7 cellular contexts compared by ENCODE assay signal in the genomic region with DNA sequence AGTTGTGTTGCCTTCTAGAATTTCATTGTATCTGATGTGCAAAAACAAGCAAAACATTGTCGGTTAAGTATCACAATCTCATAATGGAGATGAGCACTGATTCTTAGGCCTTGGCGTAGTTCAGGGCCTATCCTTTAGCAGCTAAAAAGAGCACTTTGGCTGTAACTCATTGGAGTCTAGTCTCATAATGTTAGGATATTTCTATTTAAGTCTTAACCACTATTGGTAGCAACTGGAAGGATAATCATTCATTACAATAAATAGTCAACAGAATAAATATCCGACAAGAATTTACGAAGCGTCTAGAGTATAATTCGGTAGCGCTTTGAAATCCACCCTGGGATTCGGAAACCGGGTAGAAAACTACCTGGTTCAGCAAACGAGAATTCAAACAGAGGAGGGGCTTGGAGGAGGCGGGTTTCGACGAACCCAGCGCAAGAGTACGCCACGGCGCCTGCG. TPM values are rescaled to one million over a fixed set of nuclear protein-coding genes. Genes with fewer than 3 reads are reported as not detected.
DNase-seq lines count a peak whose midpoint lies in the region; ATAC-seq and TF ChIP-seq lines count a peak whose summit lies in the region.

No MANE protein-coding gene starts in this region.

- peaks cover 13 to 41% of the 10 kb centered on the region in 2 donors for H3K4me1 ChIP-seq in left lung

- no peaks in the 10 kb centered on the region for H3K36me3 ChIP-seq in left lung

- DNase-seq in ELF-1 (ENCODE audit: low read depth, low spot score) (peak; percentile 92), left lung (peak; percentile 89 to 92)
- DNase-seq in stimulated activated CD4-positive, alpha-beta T cell treated with anti-CD3 and anti-CD28 coated beads, Interleukin-4, amount 100 ng/mL, for 24 hours = peak; percentile 91

- TF ChIP-seq CTCF in WI38 (IDR thresholded peaks at IDR 0.05; ENCODE audit: low read depth, low read length) (no peak), left lung (IDR thresholded peaks at IDR 0.05) (no peak)

- H3K9me3 ChIP-seq in left lung = no peaks in the 10 kb centered on the region

- intact Hi-C loops in left lung (cut with DNase I) = no loop called here

- no peaks in the 10 kb centered on the region for H3K27me3 ChIP-seq in left lung

- ATAC-seq in GM19468 (IDR thresholded peaks at IDR 0.05; ENCODE audit: extremely low read depth, unreplicated experiment) (peak; percentile 64), HG03571 (IDR thresholded peaks at IDR 0.05; ENCODE audit: unreplicated experiment) (peak; percentile 58), left lung (peak; percentile 91)

- H3K27ac ChIP-seq in cingulate gyrus (ENCODE audit: low read depth, low read length) = peak overlapping the region; percentile 98
- peak overlapping the region; percentile 96 to 98 for H3K27ac ChIP-seq in left lung

- H3K4me3 ChIP-seq in WI38 (ENCODE audit: low read depth, low read length) (peak overlapping the region; percentile 86), left lung (peak overlapping the region; percentile 62 to 70)

RNA-seq across cellular contexts. Expression of a gene that starts 0.5 kb away (rescaled TPM):
- 10 to 100 TPM; 20.3 to 24.6 TPM for total RNA-seq in left lung

RNA-seq across cellular contexts. Expression of a gene that starts 57.9 kb away (rescaled TPM):
- 10 to 100 TPM; 28.5 to 30.2 TPM for total RNA-seq in left lung

Comparison
In these comparisons a context has a peak if more than half of its experiments do, and no peak if none do; other contexts are left out.
1. Peak in every context shown above with its lines: DNase-seq, ATAC-seq, H3K4me3 ChIP-seq and H3K27ac ChIP-seq.